12 cellular contexts compared by ENCODE assay signal in genomic region chr6:106450645-106451044, GRCh38.
DNase-seq lines count a peak whose midpoint lies in the region; ATAC-seq and TF ChIP-seq lines count a peak whose summit lies in the region.
"Had no signal": no experiment of that assay in that cellular context is flagged by ENCODE, and none has a peak within 500 bp of the region (broad histone marks: within the 10 kb centered on the region; RNA-seq: fewer than 3 reads in every experiment).

No MANE protein-coding gene starts in this region.

- POLR2A ChIA-PET in activated CD4-positive, alpha-beta T cell treated with anti-CD3 and anti-CD28 coated beads for 36 hours (lab: Charles Lee): no interaction called here

- H3K27ac ChIP-seq in ACC112 (ENCODE audit: low read depth, low read length) (no peak overlapping the region), mammary epithelial cell (ENCODE audit: insufficient read depth, low read depth, low read length) (no peak overlapping the region), right cardiac atrium (ENCODE audit: low read length) (no peak overlapping the region)

- no peaks in the 10 kb centered on the region for H4K20me1 ChIP-seq in mammary epithelial cell (ENCODE audit: insufficient read depth, low read length)

- H3K4me1 ChIP-seq in ACC112 (ENCODE audit: control insufficient read depth, insufficient read depth, low read length, unreplicated experiment) (peaks cover 16% of the 10 kb centered on the region), mammary epithelial cell (ENCODE audit: insufficient read depth, low read length) (peaks cover 41% of the 10 kb centered on the region), right cardiac atrium (ENCODE audit: control insufficient read depth, insufficient read depth, low read length) (no peaks in the 10 kb centered on the region)

- TF ChIP-seq CTCF in NB4 (IDR thresholded peaks at IDR 0.05; ENCODE audit: low read depth, low read length) (no peak), mammary epithelial cell (conservative IDR thresholded peaks at IDR 0.05 in 1 of 2, IDR thresholded peaks at IDR 0.05 in 1 of 2; ENCODE audit: extremely low read depth in 1 of 2, insufficient read depth in 1 of 2, low read depth in 1 of 2, low read length in 2 of 2) (no peak)

- H3K36me3 ChIP-seq in ACC112 (ENCODE audit: insufficient read depth, low read length) (no peaks in the 10 kb centered on the region), mammary epithelial cell (ENCODE audit: insufficient read depth, low read length) (peaks cover 11% of the 10 kb centered on the region)

- H3K9me3 ChIP-seq in mammary epithelial cell (replicated peaks; ENCODE audit: insufficient read depth, low read length) (no peaks in the 10 kb centered on the region), right cardiac atrium (ENCODE audit: control insufficient read depth, low read length) (no peaks in the 10 kb centered on the region)

- WGBS in mammary epithelial cell (ENCODE audit: low coverage, missing lambda C conversion rate): 100% methylated on average over 2 of the region's 2 CpGs
- WGBS in right cardiac atrium: 64% methylated on average over 2 of the region's 2 CpGs

- peaks cover 16% of the 10 kb centered on the region for H3K4me1 Mint-ChIP-seq in activated CD4-positive, alpha-beta T cell treated with anti-CD3 and anti-CD28 coated beads for 36 hours

- DNase-seq in NB4 (ENCODE audit: low read depth): peak; percentile 59
- no peak for DNase-seq in mammary epithelial cell
- peak; percentile 18 for DNase-seq in left kidney (ENCODE audit: low read depth, low spot score)
- no peak for DNase-seq in activated CD4-positive, alpha-beta T cell treated with anti-CD3 and anti-CD28 coated beads for 36 hours
- DNase-seq in right cardiac atrium: no peak
- DNase-seq in NCI-H2107 (lab: John Stamatoyannopoulos, UW): no peak
- DNase-seq: Calu3; CD4-positive, CD25-positive, alpha-beta regulatory T cell; SHP77 treated with DMSO at 0.1 percent for 48 hours had no signal

- H3K27ac Mint-ChIP-seq in activated CD4-positive, alpha-beta T cell treated with anti-CD3 and anti-CD28 coated beads for 36 hours: no peak overlapping the region

- no peak overlapping the region for H3K4me3 Mint-ChIP-seq in activated CD4-positive, alpha-beta T cell treated with anti-CD3 and anti-CD28 coated beads for 36 hours
- H3K4me3 Mint-ChIP-seq: CD4-positive, CD25-positive, alpha-beta regulatory T cell had no signal

- H3K4me3 ChIP-seq in ACC112 (ENCODE audit: low read depth, low read length) (no peak overlapping the region), NB4 (ENCODE audit: low read depth, low read length) (no peak overlapping the region), mammary epithelial cell (replicated peaks in 1 of 3; ENCODE audit: insufficient read depth in 1 of 3, low read depth in 2 of 3, low read length in 3 of 3) (no peak overlapping the region), right cardiac atrium (ENCODE audit: low read length) (no peak overlapping the region)

- BruUV-seq in mammary epithelial cell (replicated peaks; lab: Mats Ljungman, UMichigan): no TSS peak

- no peaks in the 10 kb centered on the region for H3K27me3 Mint-ChIP-seq in activated CD4-positive, alpha-beta T cell treated with anti-CD3 and anti-CD28 coated beads for 36 hours

- in situ Hi-C loops in mammary epithelial cell (cut with MboI; ENCODE audit: low sequenced_read_pairs in 2 of 2): no loop called here

- no peak for ATAC-seq in HG03159 (IDR thresholded peaks at IDR 0.05; ENCODE audit: unreplicated experiment)
- ATAC-seq in activated CD4-positive, alpha-beta T cell treated with anti-CD3 and anti-CD28 coated beads for 36 hours: no peak
- ATAC-seq in right cardiac atrium: no peak
- ATAC-seq: HCT116 had no signal

- CTCF ChIA-PET in mammary epithelial cell (lab: Charles Lee; ENCODE audit: low non-redundant PET): no interaction called here
- CTCF ChIA-PET in activated CD4-positive, alpha-beta T cell treated with anti-CD3 and anti-CD28 coated beads for 36 hours (lab: Charles Lee): interaction anchor here (0.7 to 15.3 kb wide), 2 partner anchors 88 to 119 kb away, joined by 3 to 280 read pairs; no protein-coding TSS in a partner anchor

- peak overlapping the region; percentile 36 for H2AFZ ChIP-seq in ACC112 (ENCODE audit: low read length, unreplicated experiment)
- no peak overlapping the region for H2AFZ ChIP-seq in mammary epithelial cell (ENCODE audit: low read depth, low read length)

- H3K9ac ChIP-seq in mammary epithelial cell (ENCODE audit: insufficient read depth, low read length): no peak overlapping the region

- no peaks in the 10 kb centered on the region for H3K36me3 Mint-ChIP-seq in activated CD4-positive, alpha-beta T cell treated with anti-CD3 and anti-CD28 coated beads for 36 hours (ENCODE audit: low read depth)
- H3K36me3 Mint-ChIP-seq: CD4-positive, CD25-positive, alpha-beta regulatory T cell had no signal

- no peaks in the 10 kb centered on the region for H3K9me3 Mint-ChIP-seq in activated CD4-positive, alpha-beta T cell treated with anti-CD3 and anti-CD28 coated beads for 36 hours (ENCODE audit: low read depth)

- dilution Hi-C loops in mammary epithelial cell (cut with HindIII; ENCODE audit: low sequenced_read_pairs): no loop called here

- TF ChIP-seq POLR2A in NB4 (IDR thresholded peaks at IDR 0.05; ENCODE audit: extremely low read depth, insufficient read length): no peak

- H3K27me3 ChIP-seq in ACC112 (ENCODE audit: insufficient read depth, low read length): no peaks in the 10 kb centered on the region
- H3K27me3 ChIP-seq in mammary epithelial cell (ENCODE audit: insufficient read depth, low read length): no peaks in the 10 kb centered on the region
- H3K27me3 ChIP-seq in right cardiac atrium (ENCODE audit: control insufficient read depth, insufficient read depth): no peaks in the 10 kb centered on the region

- H3K79me2 ChIP-seq in ACC112 (ENCODE audit: control insufficient read depth, insufficient read depth, low read length, unreplicated experiment): no peaks in the 10 kb centered on the region
- peaks cover 43% of the 10 kb centered on the region for H3K79me2 ChIP-seq in mammary epithelial cell (ENCODE audit: insufficient read depth, low read length)

- H3K4me2 ChIP-seq in mammary epithelial cell (ENCODE audit: insufficient read depth, low read depth, low read length): peak overlapping the region; percentile 6

- intact Hi-C loops in mammary epithelial cell (cut with micrococcal nuclease): loop anchor here (5.0 kb wide), 1 partner anchor 47 kb away; no protein-coding TSS in a partner anchor
- intact Hi-C loops in activated CD4-positive, alpha-beta T cell treated with anti-CD3 and anti-CD28 coated beads for 36 hours (cut with DNase I, micrococcal nuclease): no loop called here
- intact Hi-C loops in right cardiac atrium (cut with DNase I): no loop called here

Comparison
In these comparisons a context has a peak if more than half of its experiments do, and no peak if none do; other contexts are left out.
1. DNase-seq: peak in NB4 (single experiment) and left kidney (single experiment); none in mammary epithelial cell (single experiment), activated CD4-positive, alpha-beta T cell treated with anti-CD3 and anti-CD28 coated beads for 36 hours (single experiment), right cardiac atrium (0 of 3) and NCI-H2107 (single experiment).